In the genomic region with DNA sequence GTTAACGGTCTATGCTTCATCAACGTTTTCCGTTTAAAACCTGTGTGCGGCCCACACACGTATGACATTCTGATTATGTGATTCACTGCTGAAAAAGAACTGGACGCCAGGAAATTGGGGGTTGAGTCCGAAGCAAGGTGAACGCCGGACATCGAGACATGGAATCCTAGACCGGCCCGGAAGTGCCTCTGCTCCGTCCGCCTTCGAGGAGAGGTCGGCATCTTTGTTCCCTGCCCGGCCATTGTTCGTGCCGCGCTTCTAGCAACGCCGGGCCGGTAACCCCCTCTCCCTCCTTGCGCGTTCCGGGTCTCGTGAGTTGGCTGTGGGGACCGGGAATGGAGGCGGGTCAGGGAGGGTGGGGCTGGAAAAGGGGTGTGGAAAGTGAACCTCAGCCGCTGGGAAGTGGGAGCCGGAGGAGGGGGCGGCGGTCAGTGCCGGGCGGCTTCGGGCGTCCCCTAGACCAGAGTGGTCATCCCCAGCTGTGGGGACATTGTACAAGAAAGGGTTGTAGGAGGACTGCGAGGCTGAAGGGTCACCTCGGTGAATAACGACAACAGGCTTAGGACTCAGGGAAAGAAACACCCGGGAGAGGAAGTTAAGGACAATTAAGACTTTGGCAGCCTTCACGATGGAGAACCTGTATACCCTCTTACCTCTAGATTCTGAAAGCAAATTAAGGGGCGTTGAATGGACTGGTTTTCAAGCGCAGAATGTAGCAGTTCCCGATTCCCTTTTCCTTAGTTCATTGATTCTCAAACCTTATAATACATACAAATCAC, we compare ENCODE assay signal across 1 cellular context.
A peak's percentile ranks its signal among the peaks of the same experiment; 100 is the strongest.
TF ChIP-seq lines count a peak whose summit lies in the region.

A gene (plus strand): TSS at position 220 of the 779 bp plus-strand sequence. CDS start 1,810 bp downstream, outside the sequence.

TF ChIP-seq in H1, 55 proteins besides CTCF, POLR2A, EP300 and RAD21 (continued from another document):
- TF ChIP-seq GTF2F1 (IDR thresholded peaks at IDR 0.05; ENCODE audit: borderline replicate concordance, low read depth, low read length) (no peak), NRF1 (IDR thresholded peaks at IDR 0.05; ENCODE audit: low read depth, low read length) (no peak), SUZ12 (IDR thresholded peaks at IDR 0.05; ENCODE audit: low read length) (no peak), POU5F1 (IDR thresholded peaks at IDR 0.05; ENCODE audit: low read depth, low read length) (no peak), SP4 (IDR thresholded peaks at IDR 0.05; ENCODE audit: low read length) (no peak), KDM5A (IDR thresholded peaks at IDR 0.05; ENCODE audit: low read length) (no peak; the same call in 1 of the 2 replicates), NANOG (IDR thresholded peaks at IDR 0.05; ENCODE audit: insufficient read depth, low read depth, low read length, poor library complexity, severe bottlenecking) (no peak), SIN3A (conservative IDR thresholded peaks at IDR 0.05 in 1 of 2, IDR thresholded peaks at IDR 0.05 in 1 of 2; ENCODE audit: low read depth in 1 of 2, low read length in 2 of 2) (peak; percentile 83 to 90; a peak in 3 of 4 replicates), CTBP2 (IDR thresholded peaks at IDR 0.05; ENCODE audit: borderline replicate concordance, insufficient read depth, insufficient read length, low read length) (no peak), CBX5 (IDR thresholded peaks at IDR 0.05; ENCODE audit: low read depth, low read length) (no peak), CEBPB (IDR thresholded peaks at IDR 0.05; ENCODE audit: low read depth, low read length) (no peak), TBP (IDR thresholded peaks at IDR 0.05; ENCODE audit: low read depth, low read length) (peak; percentile 87), BRCA1 (IDR thresholded peaks at IDR 0.05; ENCODE audit: low read depth, low read length) (no peak), JUN (IDR thresholded peaks at IDR 0.05; ENCODE audit: low read depth, low read length) (no peak), RXRA (IDR thresholded peaks at IDR 0.05; ENCODE audit: insufficient read depth, low read depth, low read length) (no peak), ZNF274 (IDR thresholded peaks at IDR 0.05; ENCODE audit: borderline replicate concordance, extremely low read depth, low read length) (no peak), RBBP5 (IDR thresholded peaks at IDR 0.05; ENCODE audit: borderline replicate concordance, low read depth, low read length) (peak; percentile 81), HDAC2 (IDR thresholded peaks at IDR 0.05; ENCODE audit: borderline replicate concordance in 1 of 2, low read depth in 2 of 2, low read length in 2 of 2) (peak in 1 of 2 experiments; percentile 80; a peak in 1 of 4 replicates), SP2 (IDR thresholded peaks at IDR 0.05; ENCODE audit: low read length) (peak; percentile 89), JUND (IDR thresholded peaks at IDR 0.05; ENCODE audit: low read length) (no peak), CHD1 (IDR thresholded peaks at IDR 0.05; ENCODE audit: low read depth, low read length) (no peak), FOSL1 (IDR thresholded peaks at IDR 0.05; ENCODE audit: insufficient read depth, low read depth, low read length) (no peak), RNF2 (IDR thresholded peaks at IDR 0.05; ENCODE audit: borderline replicate concordance, low read depth, low read length, missing control alignments, poor library complexity, severe bottlenecking) (no peak), KDM4A (IDR thresholded peaks at IDR 0.05; ENCODE audit: low read depth, low read length, severe bottlenecking) (peak; percentile 71), BACH1 (IDR thresholded peaks at IDR 0.05; ENCODE audit: low read length) (no peak; the same call in 1 of the 2 replicates), YY1 (IDR thresholded peaks at IDR 0.05; ENCODE audit: low read depth, low read length) (peak; percentile 95), MAFK (IDR thresholded peaks at IDR 0.05; ENCODE audit: low read depth, low read length) (no peak), HDAC6 (IDR thresholded peaks at IDR 0.05; ENCODE audit: low read depth, low read length) (no peak), TCF12 (IDR thresholded peaks at IDR 0.05; ENCODE audit: low read depth, low read length) (0 out of 2 replicates have a peak, but pooled peaks have one; percentile 37), TAF1 (IDR thresholded peaks at IDR 0.05; ENCODE audit: low read depth, low read length) (peak; percentile 93), CREB1 (IDR thresholded peaks at IDR 0.05) (peak; percentile 60), SRF (IDR thresholded peaks at IDR 0.05; ENCODE audit: low read depth, low read length) (no peak), CBX8 (IDR thresholded peaks at IDR 0.05; ENCODE audit: borderline replicate concordance, low read depth, low read length) (no peak), TEAD4 (IDR thresholded peaks at IDR 0.05; ENCODE audit: low read depth, low read length) (peak; percentile 49), KDM1A (IDR thresholded peaks at IDR 0.05; ENCODE audit: borderline replicate concordance, low read length) (no peak), POLR2AphosphoS5 (IDR thresholded peaks at IDR 0.05; ENCODE audit: low read depth, low read length) (peak; percentile 74; the same call in 1 of the 2 replicates), SP1 (IDR thresholded peaks at IDR 0.05; ENCODE audit: low read depth, low read length) (no peak), BCL11A (IDR thresholded peaks at IDR 0.05; ENCODE audit: low read depth in 2 of 2, low read length in 2 of 2) (no peak)
- TF ChIP-seq, protein P1, sequence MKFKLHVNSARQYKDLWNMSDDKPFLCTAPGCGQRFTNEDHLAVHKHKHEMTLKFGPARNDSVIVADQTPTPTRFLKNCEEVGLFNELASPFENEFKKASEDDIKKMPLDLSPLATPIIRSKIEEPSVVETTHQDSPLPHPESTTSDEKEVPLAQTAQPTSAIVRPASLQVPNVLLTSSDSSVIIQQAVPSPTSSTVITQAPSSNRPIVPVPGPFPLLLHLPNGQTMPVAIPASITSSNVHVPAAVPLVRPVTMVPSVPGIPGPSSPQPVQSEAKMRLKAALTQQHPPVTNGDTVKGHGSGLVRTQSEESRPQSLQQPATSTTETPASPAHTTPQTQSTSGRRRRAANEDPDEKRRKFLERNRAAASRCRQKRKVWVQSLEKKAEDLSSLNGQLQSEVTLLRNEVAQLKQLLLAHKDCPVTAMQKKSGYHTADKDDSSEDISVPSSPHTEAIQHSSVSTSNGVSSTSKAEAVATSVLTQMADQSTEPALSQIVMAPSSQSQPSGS (IDR thresholded peaks at IDR 0.05; ENCODE audit: low read length), result no peak
- TF ChIP-seq, protein P2, sequence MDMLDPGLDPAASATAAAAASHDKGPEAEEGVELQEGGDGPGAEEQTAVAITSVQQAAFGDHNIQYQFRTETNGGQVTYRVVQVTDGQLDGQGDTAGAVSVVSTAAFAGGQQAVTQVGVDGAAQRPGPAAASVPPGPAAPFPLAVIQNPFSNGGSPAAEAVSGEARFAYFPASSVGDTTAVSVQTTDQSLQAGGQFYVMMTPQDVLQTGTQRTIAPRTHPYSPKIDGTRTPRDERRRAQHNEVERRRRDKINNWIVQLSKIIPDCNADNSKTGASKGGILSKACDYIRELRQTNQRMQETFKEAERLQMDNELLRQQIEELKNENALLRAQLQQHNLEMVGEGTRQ (IDR thresholded peaks at IDR 0.05; ENCODE audit: low read length), result no peak
- TF ChIP-seq, protein P3, sequence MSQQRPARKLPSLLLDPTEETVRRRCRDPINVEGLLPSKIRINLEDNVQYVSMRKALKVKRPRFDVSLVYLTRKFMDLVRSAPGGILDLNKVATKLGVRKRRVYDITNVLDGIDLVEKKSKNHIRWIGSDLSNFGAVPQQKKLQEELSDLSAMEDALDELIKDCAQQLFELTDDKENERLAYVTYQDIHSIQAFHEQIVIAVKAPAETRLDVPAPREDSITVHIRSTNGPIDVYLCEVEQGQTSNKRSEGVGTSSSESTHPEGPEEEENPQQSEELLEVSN (IDR thresholded peaks at IDR 0.05), result no peak
- TF ChIP-seq, protein P4, sequence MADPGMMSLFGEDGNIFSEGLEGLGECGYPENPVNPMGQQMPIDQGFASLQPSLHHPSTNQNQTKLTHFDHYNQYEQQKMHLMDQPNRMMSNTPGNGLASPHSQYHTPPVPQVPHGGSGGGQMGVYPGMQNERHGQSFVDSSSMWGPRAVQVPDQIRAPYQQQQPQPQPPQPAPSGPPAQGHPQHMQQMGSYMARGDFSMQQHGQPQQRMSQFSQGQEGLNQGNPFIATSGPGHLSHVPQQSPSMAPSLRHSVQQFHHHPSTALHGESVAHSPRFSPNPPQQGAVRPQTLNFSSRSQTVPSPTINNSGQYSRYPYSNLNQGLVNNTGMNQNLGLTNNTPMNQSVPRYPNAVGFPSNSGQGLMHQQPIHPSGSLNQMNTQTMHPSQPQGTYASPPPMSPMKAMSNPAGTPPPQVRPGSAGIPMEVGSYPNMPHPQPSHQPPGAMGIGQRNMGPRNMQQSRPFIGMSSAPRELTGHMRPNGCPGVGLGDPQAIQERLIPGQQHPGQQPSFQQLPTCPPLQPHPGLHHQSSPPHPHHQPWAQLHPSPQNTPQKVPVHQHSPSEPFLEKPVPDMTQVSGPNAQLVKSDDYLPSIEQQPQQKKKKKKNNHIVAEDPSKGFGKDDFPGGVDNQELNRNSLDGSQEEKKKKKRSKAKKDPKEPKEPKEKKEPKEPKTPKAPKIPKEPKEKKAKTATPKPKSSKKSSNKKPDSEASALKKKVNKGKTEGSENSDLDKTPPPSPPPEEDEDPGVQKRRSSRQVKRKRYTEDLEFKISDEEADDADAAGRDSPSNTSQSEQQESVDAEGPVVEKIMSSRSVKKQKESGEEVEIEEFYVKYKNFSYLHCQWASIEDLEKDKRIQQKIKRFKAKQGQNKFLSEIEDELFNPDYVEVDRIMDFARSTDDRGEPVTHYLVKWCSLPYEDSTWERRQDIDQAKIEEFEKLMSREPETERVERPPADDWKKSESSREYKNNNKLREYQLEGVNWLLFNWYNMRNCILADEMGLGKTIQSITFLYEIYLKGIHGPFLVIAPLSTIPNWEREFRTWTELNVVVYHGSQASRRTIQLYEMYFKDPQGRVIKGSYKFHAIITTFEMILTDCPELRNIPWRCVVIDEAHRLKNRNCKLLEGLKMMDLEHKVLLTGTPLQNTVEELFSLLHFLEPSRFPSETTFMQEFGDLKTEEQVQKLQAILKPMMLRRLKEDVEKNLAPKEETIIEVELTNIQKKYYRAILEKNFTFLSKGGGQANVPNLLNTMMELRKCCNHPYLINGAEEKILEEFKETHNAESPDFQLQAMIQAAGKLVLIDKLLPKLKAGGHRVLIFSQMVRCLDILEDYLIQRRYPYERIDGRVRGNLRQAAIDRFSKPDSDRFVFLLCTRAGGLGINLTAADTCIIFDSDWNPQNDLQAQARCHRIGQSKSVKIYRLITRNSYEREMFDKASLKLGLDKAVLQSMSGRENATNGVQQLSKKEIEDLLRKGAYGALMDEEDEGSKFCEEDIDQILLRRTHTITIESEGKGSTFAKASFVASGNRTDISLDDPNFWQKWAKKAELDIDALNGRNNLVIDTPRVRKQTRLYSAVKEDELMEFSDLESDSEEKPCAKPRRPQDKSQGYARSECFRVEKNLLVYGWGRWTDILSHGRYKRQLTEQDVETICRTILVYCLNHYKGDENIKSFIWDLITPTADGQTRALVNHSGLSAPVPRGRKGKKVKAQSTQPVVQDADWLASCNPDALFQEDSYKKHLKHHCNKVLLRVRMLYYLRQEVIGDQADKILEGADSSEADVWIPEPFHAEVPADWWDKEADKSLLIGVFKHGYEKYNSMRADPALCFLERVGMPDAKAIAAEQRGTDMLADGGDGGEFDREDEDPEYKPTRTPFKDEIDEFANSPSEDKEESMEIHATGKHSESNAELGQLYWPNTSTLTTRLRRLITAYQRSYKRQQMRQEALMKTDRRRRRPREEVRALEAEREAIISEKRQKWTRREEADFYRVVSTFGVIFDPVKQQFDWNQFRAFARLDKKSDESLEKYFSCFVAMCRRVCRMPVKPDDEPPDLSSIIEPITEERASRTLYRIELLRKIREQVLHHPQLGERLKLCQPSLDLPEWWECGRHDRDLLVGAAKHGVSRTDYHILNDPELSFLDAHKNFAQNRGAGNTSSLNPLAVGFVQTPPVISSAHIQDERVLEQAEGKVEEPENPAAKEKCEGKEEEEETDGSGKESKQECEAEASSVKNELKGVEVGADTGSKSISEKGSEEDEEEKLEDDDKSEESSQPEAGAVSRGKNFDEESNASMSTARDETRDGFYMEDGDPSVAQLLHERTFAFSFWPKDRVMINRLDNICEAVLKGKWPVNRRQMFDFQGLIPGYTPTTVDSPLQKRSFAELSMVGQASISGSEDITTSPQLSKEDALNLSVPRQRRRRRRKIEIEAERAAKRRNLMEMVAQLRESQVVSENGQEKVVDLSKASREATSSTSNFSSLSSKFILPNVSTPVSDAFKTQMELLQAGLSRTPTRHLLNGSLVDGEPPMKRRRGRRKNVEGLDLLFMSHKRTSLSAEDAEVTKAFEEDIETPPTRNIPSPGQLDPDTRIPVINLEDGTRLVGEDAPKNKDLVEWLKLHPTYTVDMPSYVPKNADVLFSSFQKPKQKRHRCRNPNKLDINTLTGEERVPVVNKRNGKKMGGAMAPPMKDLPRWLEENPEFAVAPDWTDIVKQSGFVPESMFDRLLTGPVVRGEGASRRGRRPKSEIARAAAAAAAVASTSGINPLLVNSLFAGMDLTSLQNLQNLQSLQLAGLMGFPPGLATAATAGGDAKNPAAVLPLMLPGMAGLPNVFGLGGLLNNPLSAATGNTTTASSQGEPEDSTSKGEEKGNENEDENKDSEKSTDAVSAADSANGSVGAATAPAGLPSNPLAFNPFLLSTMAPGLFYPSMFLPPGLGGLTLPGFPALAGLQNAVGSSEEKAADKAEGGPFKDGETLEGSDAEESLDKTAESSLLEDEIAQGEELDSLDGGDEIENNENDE (IDR thresholded peaks at IDR 0.05; ENCODE audit: insufficient replicate concordance, low read length), result no peak
- TF ChIP-seq, protein P5, sequence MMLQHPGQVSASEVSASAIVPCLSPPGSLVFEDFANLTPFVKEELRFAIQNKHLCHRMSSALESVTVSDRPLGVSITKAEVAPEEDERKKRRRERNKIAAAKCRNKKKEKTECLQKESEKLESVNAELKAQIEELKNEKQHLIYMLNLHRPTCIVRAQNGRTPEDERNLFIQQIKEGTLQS (IDR thresholded peaks at IDR 0.05; ENCODE audit: insufficient read depth, low read depth, low read length), result no peak
- TF ChIP-seq, protein P6, sequence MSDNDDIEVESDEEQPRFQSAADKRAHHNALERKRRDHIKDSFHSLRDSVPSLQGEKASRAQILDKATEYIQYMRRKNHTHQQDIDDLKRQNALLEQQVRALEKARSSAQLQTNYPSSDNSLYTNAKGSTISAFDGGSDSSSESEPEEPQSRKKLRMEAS (IDR thresholded peaks at IDR 0.05), result peak; percentile 71
